In the genomic region with DNA sequence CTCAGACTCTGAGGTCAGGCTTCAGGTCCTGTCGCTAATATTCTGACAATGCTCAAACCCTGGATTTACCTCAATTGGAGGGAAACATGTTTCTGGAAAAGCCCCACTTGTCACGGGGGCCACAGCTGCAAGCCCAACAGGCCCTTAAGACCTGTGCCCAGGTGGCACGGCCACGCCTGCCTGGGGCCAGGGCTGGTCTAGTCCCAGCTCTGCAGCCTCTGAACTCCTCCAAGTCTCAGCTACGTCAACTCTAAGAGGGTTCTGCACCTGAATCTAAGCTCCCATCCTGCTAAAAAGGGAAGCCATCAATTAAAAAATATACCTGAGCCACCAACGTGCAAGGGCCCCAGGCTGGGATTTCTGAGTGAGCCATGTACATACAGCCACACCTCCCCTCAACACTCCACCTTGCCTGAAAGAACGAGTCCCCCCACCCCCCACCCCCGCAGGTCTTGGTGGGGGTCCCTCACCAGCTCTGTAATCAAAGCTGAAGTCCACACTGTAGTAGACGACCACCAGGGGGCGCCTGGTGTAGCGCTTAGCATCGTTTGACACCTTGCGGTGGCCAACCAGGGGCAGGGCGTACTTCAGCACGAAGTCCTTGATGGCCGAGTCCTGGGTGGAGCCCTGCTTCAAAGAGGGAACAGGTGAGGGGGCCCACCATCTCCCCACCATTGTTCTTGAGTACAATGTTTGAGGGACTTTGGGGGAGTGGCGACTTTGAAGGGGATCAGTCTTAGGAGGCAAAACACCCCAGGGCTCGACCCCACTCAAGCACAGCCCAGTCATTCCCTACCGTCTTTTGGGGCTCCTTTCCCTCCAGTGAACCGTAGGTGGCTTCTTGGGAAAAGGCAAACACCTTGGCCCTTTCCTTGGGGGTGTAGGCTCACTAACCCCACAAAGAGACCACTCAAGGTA, we compare ENCODE assay signal across 9 cellular contexts. TPM values are rescaled to one million over a fixed set of nuclear protein-coding genes. Genes with fewer than 3 reads are reported as not detected.
A peak's percentile ranks its signal among the peaks of the same experiment; 100 is the strongest.
DNase-seq lines count a peak whose midpoint lies in the region; ATAC-seq, FAIRE-seq and TF ChIP-seq lines count a peak whose summit lies in the region.
"Had no signal": no experiment of that assay in that cellular context is flagged by ENCODE, and none has a peak within 500 bp of the region (broad histone marks: within the 10 kb centered on the region; RNA-seq: fewer than 3 reads in every experiment).

No MANE protein-coding gene starts in this region.

- no peak overlapping the region for H3K27ac ChIP-seq in AG04450 (ENCODE audit: low read depth, low read length)
- H3K27ac ChIP-seq: skin epidermis had no signal

- DNase-seq in AG04450 (ENCODE audit: low read depth, low spot score) (no peak), RPMI8226 (peak; percentile 74), activated gamma-delta T cell treated with Interleukin-2 at 50 U/mL for 16 hours (peak; percentile 88), glutamatergic neuron (peak; percentile 83), posterior vena cava (ENCODE audit: low spot score) (peak; percentile 94), urothelium cell line (ENCODE audit: low spot score) (peak; percentile 15)

- H3K9me3 Mint-ChIP-seq in glutamatergic neuron (ENCODE audit: unreplicated experiment): no peaks in the 10 kb centered on the region

- no peaks in the 10 kb centered on the region; the same call in 1 of the 2 replicates for H3K9me3 ChIP-seq in AG04450 (ENCODE audit: control insufficient read depth, insufficient read depth, low read length)

- no peak for FAIRE-seq in urothelium cell line (lab: Jason Lieb, UNC)

- no peaks in the 10 kb centered on the region for H3K27me3 ChIP-seq in AG04450 (ENCODE audit: control insufficient read depth, insufficient read depth, low read length)

- H3K4me1 Mint-ChIP-seq in glutamatergic neuron (ENCODE audit: low read depth, unreplicated experiment): no peaks in the 10 kb centered on the region

- POLR2A ChIA-PET in AG04450 (lab: Yijun Ruan, JAX): interaction anchor here (0.5 to 1.3 kb wide), 2 partner anchors 60 to 122 kb away, joined by 3 to 7 read pairs; no protein-coding TSS in a partner anchor

- intact Hi-C loops in posterior vena cava (cut with DNase I): loop anchor here (5.0 kb wide), 1 partner anchor 87 kb away; a partner anchor contains a TSS

- CTCF ChIA-PET in AG04450 (lab: Charles Lee): interaction anchor here (0.5 to 3.8 kb wide), 28 partner anchors 9 to 1483 kb away, joined by 3 to 72 read pairs (median 4); a partner anchor contains a TSS

- TF ChIP-seq CTCF in AG04450 (IDR thresholded peaks at IDR 0.05; ENCODE audit: low read depth, low read length) (peak; percentile 74), glutamatergic neuron (IDR thresholded peaks at IDR 0.05; ENCODE audit: partially characterized antibody, unreplicated experiment) (peak; percentile 89)

- peaks cover 3% of the 10 kb centered on the region for H3K27me3 Mint-ChIP-seq in glutamatergic neuron (ENCODE audit: unreplicated experiment)

- no peak overlapping the region for H3K4me3 ChIP-seq in AG04450 (ENCODE audit: low read depth, low read length)
- H3K4me3 ChIP-seq: skin epidermis had no signal

- ATAC-seq in GM18861 (IDR thresholded peaks at IDR 0.05; ENCODE audit: unreplicated experiment): peak; percentile 89
- peak; percentile 66 for ATAC-seq in HG03520 (IDR thresholded peaks at IDR 0.05; ENCODE audit: unreplicated experiment)

- H3K36me3 Mint-ChIP-seq in glutamatergic neuron (ENCODE audit: unreplicated experiment): peaks cover 4% of the 10 kb centered on the region

- H3K27ac Mint-ChIP-seq in glutamatergic neuron (ENCODE audit: unreplicated experiment): no peak overlapping the region

- no peak overlapping the region for H3K4me3 Mint-ChIP-seq in glutamatergic neuron (ENCODE audit: unreplicated experiment)

RNA-seq across cellular contexts. Expression of a gene that starts 22.6 kb away (rescaled TPM):
- polyA plus RNA-seq in AG04450 (2011; rRNA removed): 215 and 227 TPM in 2 replicates
- polyA minus RNA-seq in AG04450 (2011; rRNA and poly(A)+ RNA removed): 170 and 180 TPM in 2 replicates
- 69.0 TPM for total RNA-seq in glutamatergic neuron (ENCODE audit: unreplicated experiment)
- 100 to 1,000 TPM in 1 of 2 donors, 10 to 100 TPM in 1; 64.8 to 117 TPM for total RNA-seq in posterior vena cava
